Comparison of ENCODE assay signal across 13 cellular contexts in genomic region chr16:57681950-57682728, GRCh38. TPM values are rescaled to one million over a fixed set of nuclear protein-coding genes. Genes with fewer than 3 reads are reported as not detected.
DNase-seq lines count a peak whose midpoint lies in the region; TF ChIP-seq lines count a peak whose summit lies in the region.
"Had no signal": no experiment of that assay in that cellular context is flagged by ENCODE, and none has a peak within 500 bp of the region (broad histone marks: within the 10 kb centered on the region; RNA-seq: fewer than 3 reads in every experiment).

No MANE protein-coding gene starts in this region.

- no peak overlapping the region for H2BK120ac ChIP-seq in mesendoderm (ENCODE audit: low read depth, low read length)

- H3K36me3 ChIP-seq in BLaER1 (no peaks in the 10 kb centered on the region), mesendoderm (ENCODE audit: control insufficient read depth, insufficient read depth, low read length) (no peaks in the 10 kb centered on the region), osteoblast (ENCODE audit: insufficient read depth, low read length) (no peaks in the 10 kb centered on the region)

- H3K27ac Mint-ChIP-seq in activated CD4-positive, alpha-beta T cell treated with anti-CD3 and anti-CD28 coated beads, Interleukin-2, amount 10 ng/mL, durations not matched to agents 7 days and 5 days = peak overlapping the region; percentile 50
- H3K27ac Mint-ChIP-seq: CD4-positive, CD25-positive, alpha-beta regulatory T cell had no signal

- H3K79me2 ChIP-seq in mesendoderm (ENCODE audit: control insufficient read depth, insufficient read depth, low read length) (no peaks in the 10 kb centered on the region), osteoblast (ENCODE audit: insufficient read depth, low read length) (no peaks in the 10 kb centered on the region)

- H3K4ac ChIP-seq in mesendoderm (ENCODE audit: low read depth, low read length) = no peak overlapping the region

- H4K8ac ChIP-seq in mesendoderm (ENCODE audit: low read depth, low read length) = no peak overlapping the region

- H3K23ac ChIP-seq in mesendoderm (ENCODE audit: low read length) = no peak overlapping the region

- H3K4me3 ChIP-seq in BLaER1 (no peak overlapping the region), mesendoderm (ENCODE audit: low read length) (no peak overlapping the region), osteoblast (ENCODE audit: insufficient read depth, low read length) (no peak overlapping the region)

- no peak overlapping the region for H2BK5ac ChIP-seq in mesendoderm (ENCODE audit: low read length)

- H3K4me1 ChIP-seq in BLaER1 = peaks cover 63% of the 10 kb centered on the region
- H3K4me1 ChIP-seq in mesendoderm (ENCODE audit: control insufficient read depth, low read depth, low read length) = no peaks in the 10 kb centered on the region
- H3K4me1 ChIP-seq in osteoblast (ENCODE audit: insufficient read depth, low read length) = no peaks in the 10 kb centered on the region

- H2AK5ac ChIP-seq in mesendoderm (ENCODE audit: low read length) = no peak overlapping the region

- H3K9me3 ChIP-seq in BLaER1 (no peaks in the 10 kb centered on the region), osteoblast (ENCODE audit: low read depth, low read length) (no peaks in the 10 kb centered on the region)

- H3K18ac ChIP-seq in mesendoderm (ENCODE audit: low read length) = no peak overlapping the region

- TF ChIP-seq CTCF in osteoblast (IDR thresholded peaks at IDR 0.05; ENCODE audit: extremely low read depth, low read depth, low read length) = no peak

- H3K27me3 ChIP-seq in BLaER1 (no peaks in the 10 kb centered on the region), mesendoderm (ENCODE audit: insufficient read depth, low read length, poor library complexity) (no peaks in the 10 kb centered on the region), osteoblast (ENCODE audit: insufficient read depth, low read length) (peaks cover 2% of the 10 kb centered on the region)

- no peaks in the 10 kb centered on the region for H3K79me1 ChIP-seq in mesendoderm (ENCODE audit: low read length)

- no peak overlapping the region for H2AFZ ChIP-seq in osteoblast (ENCODE audit: low read length)

- H3K4me3 Mint-ChIP-seq in activated CD4-positive, alpha-beta T cell treated with anti-CD3 and anti-CD28 coated beads, Interleukin-2, amount 10 ng/mL, durations not matched to agents 7 days and 5 days = no peak overlapping the region
- H3K4me3 Mint-ChIP-seq: CD4-positive, CD25-positive, alpha-beta regulatory T cell had no signal

- H3K36me3 Mint-ChIP-seq in activated CD4-positive, alpha-beta T cell treated with anti-CD3 and anti-CD28 coated beads, Interleukin-2, amount 10 ng/mL, durations not matched to agents 7 days and 5 days (ENCODE audit: low read depth) = no peaks in the 10 kb centered on the region
- H3K36me3 Mint-ChIP-seq: CD4-positive, CD25-positive, alpha-beta regulatory T cell had no signal

- peaks cover 7% of the 10 kb centered on the region for H3K4me1 Mint-ChIP-seq in activated CD4-positive, alpha-beta T cell treated with anti-CD3 and anti-CD28 coated beads, Interleukin-2, amount 10 ng/mL, durations not matched to agents 7 days and 5 days
- H3K4me1 Mint-ChIP-seq: CD4-positive, CD25-positive, alpha-beta regulatory T cell had no signal

- peak overlapping the region; percentile 13; the same call in 1 of the 2 replicates for H3K27ac ChIP-seq in BLaER1
- no peak overlapping the region for H3K27ac ChIP-seq in mesendoderm (ENCODE audit: low read depth, low read length)
- no peak overlapping the region for H3K27ac ChIP-seq in osteoblast (ENCODE audit: low read depth, low read length)
- H3K27ac ChIP-seq: 22Rv1 had no signal

- CTCF ChIA-PET in activated CD4-positive, alpha-beta T cell treated with anti-CD3 and anti-CD28 coated beads, Interleukin-2, amount 10 ng/mL, durations not matched to agents 7 days and 5 days (lab: Charles Lee) = interaction anchor here (1.0 to 1.8 kb wide), 6 partner anchors 8 to 130 kb away, joined by 3 to 6 read pairs (median 4); no protein-coding TSS in a partner anchor

- POLR2A ChIA-PET in activated CD4-positive, alpha-beta T cell treated with anti-CD3 and anti-CD28 coated beads, Interleukin-2, amount 10 ng/mL, durations not matched to agents 7 days and 5 days (lab: Charles Lee) = no interaction called here

- H3K9me3 Mint-ChIP-seq in activated CD4-positive, alpha-beta T cell treated with anti-CD3 and anti-CD28 coated beads, Interleukin-2, amount 10 ng/mL, durations not matched to agents 7 days and 5 days = no peaks in the 10 kb centered on the region
- H3K9me3 Mint-ChIP-seq: CD4-positive, CD25-positive, alpha-beta regulatory T cell had no signal

- no CpG with 5 or more reads among the region's 13 CpGs for WGBS in mesendoderm (ENCODE audit: extremely low coverage, insufficient coverage, low lambda C conversion rate)

- H3K56ac ChIP-seq in mesendoderm (ENCODE audit: low read length) = peak overlapping the region; percentile 25

- no peak for DNase-seq in activated CD4-positive, alpha-beta T cell treated with anti-CD3 and anti-CD28 coated beads, Interleukin-2, amount 10 ng/mL, durations not matched to agents 7 days and 5 days
- no peak for DNase-seq in activated CD4-positive, alpha-beta T cell treated with anti-CD3 and anti-CD28 coated beads, Interleukin-2, amount 50 U/mL, for 1 hour
- DNase-seq in mesendoderm = no peak
- DNase-seq in osteoblast (ENCODE audit: insufficient read length, low spot score, missing footprints) = peak; percentile 71
- no peak for DNase-seq in cerebellar nuclear complex (lab: John Stamatoyannopoulos, UW)
- DNase-seq in NCI-H2081 (lab: John Stamatoyannopoulos, UW) = no peak
- DNase-seq in DMS153 (lab: John Stamatoyannopoulos, UW) = no peak
- DNase-seq: CD4-positive, CD25-positive, alpha-beta regulatory T cell had no signal

- no peak overlapping the region for H2BK15ac ChIP-seq in mesendoderm (replicated peaks; ENCODE audit: low read depth)

- no peak overlapping the region for H4K5ac ChIP-seq in mesendoderm (ENCODE audit: low read length)

- no peak overlapping the region for H3K9ac ChIP-seq in BLaER1
- H3K9ac ChIP-seq in mesendoderm (ENCODE audit: low read length) = no peak overlapping the region

- H4K20me1 ChIP-seq in BLaER1 (no peaks in the 10 kb centered on the region), osteoblast (ENCODE audit: insufficient read depth, low read length) (no peaks in the 10 kb centered on the region)

- no peak overlapping the region for H3K4me2 ChIP-seq in BLaER1
- no peak overlapping the region for H3K4me2 ChIP-seq in mesendoderm (ENCODE audit: low read length)
- H3K4me2 ChIP-seq in osteoblast (ENCODE audit: insufficient read depth, low read length) = no peak overlapping the region

- no peaks in the 10 kb centered on the region for H3K27me3 Mint-ChIP-seq in activated CD4-positive, alpha-beta T cell treated with anti-CD3 and anti-CD28 coated beads, Interleukin-2, amount 10 ng/mL, durations not matched to agents 7 days and 5 days
- H3K27me3 Mint-ChIP-seq: CD4-positive, CD25-positive, alpha-beta regulatory T cell had no signal

RNA-seq across cellular contexts. Expression of gene DRC7, which starts 12.5 kb away (rescaled TPM):
- not detected for total RNA-seq in activated CD4-positive, alpha-beta T cell treated with anti-CD3 and anti-CD28 coated beads, Interleukin-2, amount 10 ng/mL, durations not matched to agents 7 days and 5 days
- polyA plus RNA-seq in mesendoderm (2013, experiment 1 of 2) = 0.06 TPM
- not detected for polyA plus RNA-seq in mesendoderm (2013, experiment 2 of 2)
- not detected in 2 replicates for total RNA-seq in osteoblast
- total RNA-seq: A673; CD4-positive, CD25-positive, alpha-beta regulatory T cell; Daoy had no signal
- polyA plus RNA-seq: BJ; CD4-positive, CD25-positive, alpha-beta regulatory T cell had no signal

RNA-seq across cellular contexts. Expression of gene ADGRG3, which starts 14.0 kb away (rescaled TPM):
- not detected for total RNA-seq in activated CD4-positive, alpha-beta T cell treated with anti-CD3 and anti-CD28 coated beads, Interleukin-2, amount 10 ng/mL, durations not matched to agents 7 days and 5 days
- polyA plus RNA-seq in mesendoderm (2013, experiment 1 of 2) = 0.06 TPM
- polyA plus RNA-seq in mesendoderm (2013, experiment 2 of 2) = 0.10 TPM
- total RNA-seq in osteoblast = not detected in 2 replicates
- total RNA-seq: A673, Daoy had no signal
- polyA plus RNA-seq: BJ; CD4-positive, CD25-positive, alpha-beta regulatory T cell had no signal

RNA-seq across cellular contexts. Expression of gene KATNB1, which starts 53.4 kb away (rescaled TPM):
- 10 to 100 TPM; 23.1 to 31.7 TPM for total RNA-seq in activated CD4-positive, alpha-beta T cell treated with anti-CD3 and anti-CD28 coated beads, Interleukin-2, amount 10 ng/mL, durations not matched to agents 7 days and 5 days
- polyA plus RNA-seq in mesendoderm (2013, experiment 1 of 2) = 30.2 TPM
- polyA plus RNA-seq in mesendoderm (2013, experiment 2 of 2) = 30.1 TPM
- total RNA-seq in osteoblast = 17.7 and 24.6 TPM in 2 replicates

RNA-seq across cellular contexts. Expression of gene ADGRG1, which starts 53.7 kb away (rescaled TPM):
- 1 to 10 TPM; 2.2 to 2.9 TPM for total RNA-seq in activated CD4-positive, alpha-beta T cell treated with anti-CD3 and anti-CD28 coated beads, Interleukin-2, amount 10 ng/mL, durations not matched to agents 7 days and 5 days
- 1.3 TPM for polyA plus RNA-seq in mesendoderm (2013, experiment 1 of 2)
- polyA plus RNA-seq in mesendoderm (2013, experiment 2 of 2) = 1.1 TPM
- total RNA-seq in osteoblast = 0.29 and 0.72 TPM in 2 replicates
